Comparison of ENCODE assay signal across 8 cellular contexts in genomic region chr11:72821920-72822799, GRCh38. TPM values are rescaled to one million over a fixed set of nuclear protein-coding genes. Genes with fewer than 3 reads are reported as not detected.
DNase-seq lines count a peak whose midpoint lies in the region; ATAC-seq and TF ChIP-seq lines count a peak whose summit lies in the region.

No MANE protein-coding gene starts in this region.

- peaks cover 12% of the 10 kb centered on the region for H3K36me3 Mint-ChIP-seq in nephron (ENCODE audit: low read depth)
- H3K36me3 Mint-ChIP-seq in stimulated activated naive B cell treated with anti-CD40 and anti-IgM and Interleukin-4, amounts not matched to agents 10 μg/mL and 1 μg/mL and 100 μg/mL, for 72 hours = peaks cover 49 to 81% of the 10 kb centered on the region in 2 donors

- DNase-seq in ELF-1 (ENCODE audit: low read depth, low spot score) (peak; percentile 97), PC-3 (peak; percentile 95), activated gamma-delta T cell treated with Interleukin-2 at 50 U/mL for 16 hours (peak; percentile 88), fibroblast of the aortic adventitia (ENCODE audit: low read depth) (peak; percentile 76)
- DNase-seq in stimulated activated naive B cell treated with anti-CD40 and anti-IgM and Interleukin-4, amounts not matched to agents 10 μg/mL and 1 μg/mL and 100 μg/mL, for 72 hours = peak; percentile 74

- POLR2A ChIA-PET in PC-3 (lab: Charles Lee; ENCODE audit: unreplicated experiment) = interaction anchor here (0.5 kb wide), 1 partner anchor 485 kb away, joined by 7 read pairs; no protein-coding TSS in a partner anchor

- H3K27me3 ChIP-seq in PC-3 (ENCODE audit: low read length) = no peaks in the 10 kb centered on the region

- H3K4me1 Mint-ChIP-seq in nephron = peaks cover 5% of the 10 kb centered on the region
- peaks cover 44 to 67% of the 10 kb centered on the region in 2 donors for H3K4me1 Mint-ChIP-seq in stimulated activated naive B cell treated with anti-CD40 and anti-IgM and Interleukin-4, amounts not matched to agents 10 μg/mL and 1 μg/mL and 100 μg/mL, for 72 hours

- peak overlapping the region; percentile 76 to 79 (median 77) for H3K4me3 Mint-ChIP-seq in nephron
- peak overlapping the region; percentile 35 to 59 for H3K4me3 Mint-ChIP-seq in stimulated activated naive B cell treated with anti-CD40 and anti-IgM and Interleukin-4, amounts not matched to agents 10 μg/mL and 1 μg/mL and 100 μg/mL, for 72 hours

- H3K36me3 ChIP-seq in PC-3 (ENCODE audit: low read depth, low read length) = no peaks in the 10 kb centered on the region

- H3K9ac ChIP-seq in PC-3 (ENCODE audit: low read length) = peak overlapping the region; percentile 56

- no TSS peak for BruUV-seq in PC-3 (replicated peaks; lab: Mats Ljungman, UMichigan)

- H3K9me3 Mint-ChIP-seq in nephron = no peaks in the 10 kb centered on the region
- no peaks in the 10 kb centered on the region for H3K9me3 Mint-ChIP-seq in stimulated activated naive B cell treated with anti-CD40 and anti-IgM and Interleukin-4, amounts not matched to agents 10 μg/mL and 1 μg/mL and 100 μg/mL, for 72 hours

- H3K9me3 ChIP-seq in PC-3 (ENCODE audit: low read length) = no peaks in the 10 kb centered on the region

- no peaks in the 10 kb centered on the region for H4K20me1 ChIP-seq in PC-3 (ENCODE audit: low read length)

- H3K27ac Mint-ChIP-seq in nephron = no peak overlapping the region
- H3K27ac Mint-ChIP-seq in stimulated activated naive B cell treated with anti-CD40 and anti-IgM and Interleukin-4, amounts not matched to agents 10 μg/mL and 1 μg/mL and 100 μg/mL, for 72 hours = peak overlapping the region; percentile 87

- peak overlapping the region; percentile 80 for H3K4me2 ChIP-seq in PC-3 (ENCODE audit: low read length)

- intact Hi-C loops in PC-3 (cut with micrococcal nuclease) = no loop called here

- peak overlapping the region; percentile 70 for H2AFZ ChIP-seq in PC-3 (ENCODE audit: low read length)

- H3K27ac ChIP-seq in PC-3 (ENCODE audit: low read length) = no peak overlapping the region

- H3K27me3 Mint-ChIP-seq in nephron (ENCODE audit: low read depth) = no peaks in the 10 kb centered on the region
- H3K27me3 Mint-ChIP-seq in stimulated activated naive B cell treated with anti-CD40 and anti-IgM and Interleukin-4, amounts not matched to agents 10 μg/mL and 1 μg/mL and 100 μg/mL, for 72 hours = no peaks in the 10 kb centered on the region

- peaks cover 11% of the 10 kb centered on the region for H3K4me1 ChIP-seq in PC-3 (ENCODE audit: insufficient read depth, low read length)

- TF ChIP-seq CTCF in PC-3 (conservative IDR thresholded peaks at IDR 0.05; ENCODE audit: low read depth, low read length) (no peak; the same call in 1 of the 2 replicates), fibroblast of the aortic adventitia (IDR thresholded peaks at IDR 0.05; ENCODE audit: insufficient read depth, low read length) (no peak), nephron (IDR thresholded peaks at IDR 0.05; ENCODE audit: unreplicated experiment in 3 of 3) (peak; percentile 18 to 30 (median 21))

- ATAC-seq in HG03108 (IDR thresholded peaks at IDR 0.05; ENCODE audit: unreplicated experiment) (peak; percentile 42), PC-3 (peak; percentile 81), HG03442 (IDR thresholded peaks at IDR 0.05; ENCODE audit: unreplicated experiment) (no peak)
- peak; percentile 60 to 66 for ATAC-seq in stimulated activated naive B cell treated with anti-CD40 and anti-IgM and Interleukin-4, amounts not matched to agents 10 μg/mL and 1 μg/mL and 100 μg/mL, for 72 hours (replicated peaks)

- CTCF ChIA-PET in PC-3 (lab: Charles Lee) = no interaction called here

- H3K9me2 ChIP-seq in PC-3 (replicated peaks; ENCODE audit: low read length) = no peaks in the 10 kb centered on the region

- H3F3A ChIP-seq in PC-3 (ENCODE audit: low read length, unreplicated experiment) = no peaks in the 10 kb centered on the region

- peak overlapping the region; percentile 61 for H3K4me3 ChIP-seq in PC-3 (ENCODE audit: low read length)
- peak overlapping the region; percentile 69 for H3K4me3 ChIP-seq in fibroblast of the aortic adventitia (ENCODE audit: low read depth, low read length)

- no peaks in the 10 kb centered on the region for H3K79me2 ChIP-seq in PC-3 (ENCODE audit: low read length)

RNA-seq across cellular contexts. Expression of gene ATG16L2, which starts 7.9 kb away (rescaled TPM):
- 12.2 and 16.2 TPM in 2 replicates for total RNA-seq in PC-3 (2014; rRNA removed)
- total RNA-seq in fibroblast of the aortic adventitia (ENCODE audit: low replicate concordance) = 9.1 and 12.4 TPM in 2 replicates

RNA-seq across cellular contexts. Expression of gene STARD10, which starts 28.3 kb away (rescaled TPM):
- total RNA-seq in PC-3 (2014; rRNA removed) = 284 and 362 TPM in 2 replicates
- 21.4 and 33.3 TPM in 2 replicates for total RNA-seq in fibroblast of the aortic adventitia (ENCODE audit: low replicate concordance)

Comparison
In these comparisons a context has a peak if more than half of its experiments do, and no peak if none do; other contexts are left out.
1. CTCF ChIP-seq: peak in nephron (3 of 3); none in PC-3 (single experiment) and fibroblast of the aortic adventitia (single experiment).
2. Peak in every context shown above with its lines, with median percentiles within 50 percentile points of each other: DNase-seq.